9 cellular contexts compared by ENCODE assay signal in the genomic region with DNA sequence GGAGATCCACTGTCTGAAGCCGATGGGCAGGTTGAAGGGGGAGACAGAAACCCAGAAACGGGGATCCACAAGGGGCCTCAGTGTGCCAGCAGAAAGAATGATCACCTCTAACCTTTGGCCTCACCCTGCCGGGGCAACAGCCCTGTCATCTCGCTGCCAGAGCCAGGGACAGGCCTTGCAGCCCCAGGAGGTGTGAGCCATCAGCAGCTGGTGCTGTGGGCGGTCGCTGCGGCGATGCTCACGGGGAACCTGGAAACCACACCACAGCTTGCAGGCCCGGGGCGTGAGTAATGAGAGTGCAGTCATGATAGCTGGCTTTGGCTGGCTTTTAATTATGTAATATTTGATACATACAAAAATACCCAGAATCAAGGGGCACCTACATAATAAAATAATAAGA. TPM values are rescaled to one million over a fixed set of nuclear protein-coding genes. Genes with fewer than 3 reads are reported as not detected.
DNase-seq lines count a peak whose midpoint lies in the region; ATAC-seq and TF ChIP-seq lines count a peak whose summit lies in the region.
"Had no signal": no experiment of that assay in that cellular context is flagged by ENCODE, and none has a peak within 500 bp of the region (broad histone marks: within the 10 kb centered on the region; RNA-seq: fewer than 3 reads in every experiment).

No MANE protein-coding gene starts in this region.

- POLR2A ChIA-PET in SK-N-SH (lab: Yijun Ruan, JAX): no interaction called here

- H3K4me1 ChIP-seq in SK-N-SH (ENCODE audit: control insufficient read depth in 1 of 2, insufficient read depth in 2 of 2, low read depth in 1 of 2, low read length in 1 of 2): peaks cover 0 to 3% of the 10 kb centered on the region in 2 experiments; a peak in 1 of 4 replicates
- H3K4me1 ChIP-seq: lower lobe of right lung had no signal

- H3K4me3 ChIP-seq in SK-N-SH (ENCODE audit: low read depth in 2 of 2, low read length in 1 of 2): no peak overlapping the region
- H3K4me3 ChIP-seq: lower lobe of right lung had no signal

- no peak overlapping the region for H2AFZ ChIP-seq in SK-N-SH (ENCODE audit: low read depth)

- no peaks in the 10 kb centered on the region for H3K79me2 ChIP-seq in SK-N-SH (ENCODE audit: insufficient read depth)

- peak overlapping the region; percentile 61 for H3K27ac Mint-ChIP-seq in central memory CD8-positive, alpha-beta T cell (ENCODE audit: low read depth)

- no peaks in the 10 kb centered on the region for H3K27me3 Mint-ChIP-seq in central memory CD8-positive, alpha-beta T cell

- ATAC-seq in GM18868 (IDR thresholded peaks at IDR 0.05; ENCODE audit: unreplicated experiment) (peak; percentile 77), HG03196 (IDR thresholded peaks at IDR 0.05; ENCODE audit: unreplicated experiment) (peak; percentile 65)
- ATAC-seq in central memory CD8-positive, alpha-beta T cell (replicated peaks; ENCODE audit: extremely low read depth, poor library complexity, severe bottlenecking): peak; percentile 96

- H3K27me3 ChIP-seq in SK-N-SH (ENCODE audit: insufficient read depth): no peaks in the 10 kb centered on the region

- no peak overlapping the region for H3K4me3 Mint-ChIP-seq in central memory CD8-positive, alpha-beta T cell

- no peak overlapping the region for H3K4me2 ChIP-seq in SK-N-SH

- peaks cover 18% of the 10 kb centered on the region for H3K4me1 Mint-ChIP-seq in central memory CD8-positive, alpha-beta T cell

- H4K20me1 ChIP-seq in SK-N-SH (ENCODE audit: insufficient read depth): no peaks in the 10 kb centered on the region

- no peak for TF ChIP-seq EP300 in SK-N-SH (IDR thresholded peaks at IDR 0.05; ENCODE audit: borderline replicate concordance in 1 of 2, low read depth in 1 of 2, low read length in 1 of 2)

- DNase-seq in activated CD4-positive, alpha-beta T cell treated with anti-CD3 and anti-CD28 coated beads for 1 hour: peak; percentile 60
- DNase-seq in central memory CD8-positive, alpha-beta T cell (ENCODE audit: low spot score in 2 of 2): peak; percentile 44 to 62
- peak; percentile 69 to 83 (median 71) for DNase-seq in stimulated activated CD4-positive, alpha-beta T cell treated with anti-CD3 and anti-CD28 coated beads, TNF-alpha, amount 100 ng/mL, for 48 hours (ENCODE audit: low read depth in 3 of 3)
- no peak for DNase-seq in NCI-H2029 treated with DMSO at 0.1 percent for 48 hours (lab: John Stamatoyannopoulos, UW)
- DNase-seq in SK-N-SH: no peak
- no peak for DNase-seq in AML-193 (lab: John Stamatoyannopoulos, UW)
- DNase-seq: lower lobe of right lung had no signal

- WGBS in SK-N-SH (ENCODE audit: low lambda C conversion rate): 75% methylated on average over 7 of the region's 11 CpGs

- H3K36me3 ChIP-seq in SK-N-SH (replicated peaks in 1 of 2; ENCODE audit: control insufficient read depth in 1 of 2, insufficient read depth in 2 of 2, low read length in 1 of 2): no peaks in the 10 kb centered on the region
- H3K36me3 ChIP-seq: lower lobe of right lung had no signal

- no peak overlapping the region for H3K9ac ChIP-seq in SK-N-SH

- H3F3A ChIP-seq in SK-N-SH (replicated peaks; ENCODE audit: insufficient read depth): no peaks in the 10 kb centered on the region

- H3K9me3 ChIP-seq in SK-N-SH: no peaks in the 10 kb centered on the region

- TF ChIP-seq RAD21 in SK-N-SH (IDR thresholded peaks at IDR 0.05; ENCODE audit: low read length): no peak

- peaks cover 7% of the 10 kb centered on the region for H3K36me3 Mint-ChIP-seq in central memory CD8-positive, alpha-beta T cell (ENCODE audit: insufficient read depth)

- TF ChIP-seq CTCF in SK-N-SH (IDR thresholded peaks at IDR 0.05): no peak

- CTCF ChIA-PET in SK-N-SH (lab: Yijun Ruan, JAX): interaction anchor here (1.1 to 1.2 kb wide), 2 partner anchors 12 to 352 kb away, joined by 3 to 5 read pairs; no protein-coding TSS in a partner anchor

- H3K9me3 Mint-ChIP-seq in central memory CD8-positive, alpha-beta T cell: peaks cover 8% of the 10 kb centered on the region

- H3K9me2 ChIP-seq in SK-N-SH: no peaks in the 10 kb centered on the region

- H3K27ac ChIP-seq in SK-N-SH (ENCODE audit: low read depth in 2 of 2, low read length in 1 of 2): no peak overlapping the region
- H3K27ac ChIP-seq: lower lobe of right lung had no signal

TF ChIP-seq in SK-N-SH, 30 proteins besides CTCF, POLR2A, EP300 and RAD21 (continues in another document):
- no peak for TF ChIP-seq NFIC (IDR thresholded peaks at IDR 0.05; ENCODE audit: borderline replicate concordance)
- no peak for TF ChIP-seq SIN3A (IDR thresholded peaks at IDR 0.05; ENCODE audit: borderline replicate concordance, low read depth, low read length)
- no peak for TF ChIP-seq FOXJ3 (CRISPR knock-in tag; IDR thresholded peaks at IDR 0.05)
- no peak for TF ChIP-seq MXI1 (IDR thresholded peaks at IDR 0.05; ENCODE audit: low read depth, low read length)
- no peak for TF ChIP-seq GABPA (IDR thresholded peaks at IDR 0.05; ENCODE audit: low read depth)
- no peak for TF ChIP-seq EZH2phosphoT487 (IDR thresholded peaks at IDR 0.05; ENCODE audit: borderline replicate concordance, low read depth)
- TF ChIP-seq, protein P1, sequence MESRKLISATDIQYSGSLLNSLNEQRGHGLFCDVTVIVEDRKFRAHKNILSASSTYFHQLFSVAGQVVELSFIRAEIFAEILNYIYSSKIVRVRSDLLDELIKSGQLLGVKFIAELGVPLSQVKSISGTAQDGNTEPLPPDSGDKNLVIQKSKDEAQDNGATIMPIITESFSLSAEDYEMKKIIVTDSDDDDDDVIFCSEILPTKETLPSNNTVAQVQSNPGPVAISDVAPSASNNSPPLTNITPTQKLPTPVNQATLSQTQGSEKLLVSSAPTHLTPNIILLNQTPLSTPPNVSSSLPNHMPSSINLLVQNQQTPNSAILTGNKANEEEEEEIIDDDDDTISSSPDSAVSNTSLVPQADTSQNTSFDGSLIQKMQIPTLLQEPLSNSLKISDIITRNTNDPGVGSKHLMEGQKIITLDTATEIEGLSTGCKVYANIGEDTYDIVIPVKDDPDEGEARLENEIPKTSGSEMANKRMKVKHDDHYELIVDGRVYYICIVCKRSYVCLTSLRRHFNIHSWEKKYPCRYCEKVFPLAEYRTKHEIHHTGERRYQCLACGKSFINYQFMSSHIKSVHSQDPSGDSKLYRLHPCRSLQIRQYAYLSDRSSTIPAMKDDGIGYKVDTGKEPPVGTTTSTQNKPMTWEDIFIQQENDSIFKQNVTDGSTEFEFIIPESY (IDR thresholded peaks at IDR 0.05; ENCODE audit: borderline replicate concordance, low read depth): no peak
- TF ChIP-seq FOXM1 (IDR thresholded peaks at IDR 0.05; ENCODE audit: low read depth): no peak
- no peak for TF ChIP-seq TEAD4 (IDR thresholded peaks at IDR 0.05; ENCODE audit: borderline replicate concordance, insufficient read depth)
- TF ChIP-seq CHD2 (IDR thresholded peaks at IDR 0.05; ENCODE audit: low read length, partially characterized antibody): no peak
- TF ChIP-seq, protein P2, sequence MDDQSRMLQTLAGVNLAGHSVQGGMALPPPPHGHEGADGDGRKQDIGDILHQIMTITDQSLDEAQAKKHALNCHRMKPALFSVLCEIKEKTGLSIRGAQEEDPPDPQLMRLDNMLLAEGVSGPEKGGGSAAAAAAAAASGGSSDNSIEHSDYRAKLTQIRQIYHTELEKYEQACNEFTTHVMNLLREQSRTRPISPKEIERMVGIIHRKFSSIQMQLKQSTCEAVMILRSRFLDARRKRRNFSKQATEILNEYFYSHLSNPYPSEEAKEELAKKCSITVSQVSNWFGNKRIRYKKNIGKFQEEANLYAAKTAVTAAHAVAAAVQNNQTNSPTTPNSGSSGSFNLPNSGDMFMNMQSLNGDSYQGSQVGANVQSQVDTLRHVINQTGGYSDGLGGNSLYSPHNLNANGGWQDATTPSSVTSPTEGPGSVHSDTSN (IDR thresholded peaks at IDR 0.05): no peak
- TF ChIP-seq SMC3 (IDR thresholded peaks at IDR 0.05; ENCODE audit: low read depth, low read length): no peak
- no peak for TF ChIP-seq REST (IDR thresholded peaks at IDR 0.05; ENCODE audit: low read depth, low read length)
- TF ChIP-seq IRF3 (IDR thresholded peaks at IDR 0.05; ENCODE audit: low read depth, low read length): no peak
- TF ChIP-seq RXRA (IDR thresholded peaks at IDR 0.05; ENCODE audit: borderline replicate concordance, low read depth): no peak

RNA-seq across cellular contexts. Expression of gene TTC7B, which starts 4.7 kb away (rescaled TPM):
- polyA plus RNA-seq in SK-N-SH (2012; rRNA removed): 42.5 and 43.1 TPM in 2 replicates
- 36.2 and 41.2 TPM in 2 replicates for polyA plus RNA-seq in SK-N-SH (2012; cell fraction: cytosol; rRNA removed)
- 32.3 and 42.8 TPM in 2 replicates for polyA plus RNA-seq in SK-N-SH (2012; cell fraction: nucleus; rRNA removed)

Comparison
In these comparisons a context has a peak if more than half of its experiments do, and no peak if none do; other contexts are left out.
1. DNase-seq: peak in activated CD4-positive, alpha-beta T cell treated with anti-CD3 and anti-CD28 coated beads for 1 hour (single experiment), central memory CD8-positive, alpha-beta T cell (2 of 2) and stimulated activated CD4-positive, alpha-beta T cell treated with anti-CD3 and anti-CD28 coated beads, TNF-alpha, amount 100 ng/mL, for 48 hours (3 of 3); none in NCI-H2029 treated with DMSO at 0.1 percent for 48 hours (single experiment), SK-N-SH (single experiment) and AML-193 (0 of 2).
2. Peak in every context shown above with its lines, with median percentiles within 50 percentile points of each other: ATAC-seq.